16 cellular contexts compared by ENCODE assay signal in the genomic region with DNA sequence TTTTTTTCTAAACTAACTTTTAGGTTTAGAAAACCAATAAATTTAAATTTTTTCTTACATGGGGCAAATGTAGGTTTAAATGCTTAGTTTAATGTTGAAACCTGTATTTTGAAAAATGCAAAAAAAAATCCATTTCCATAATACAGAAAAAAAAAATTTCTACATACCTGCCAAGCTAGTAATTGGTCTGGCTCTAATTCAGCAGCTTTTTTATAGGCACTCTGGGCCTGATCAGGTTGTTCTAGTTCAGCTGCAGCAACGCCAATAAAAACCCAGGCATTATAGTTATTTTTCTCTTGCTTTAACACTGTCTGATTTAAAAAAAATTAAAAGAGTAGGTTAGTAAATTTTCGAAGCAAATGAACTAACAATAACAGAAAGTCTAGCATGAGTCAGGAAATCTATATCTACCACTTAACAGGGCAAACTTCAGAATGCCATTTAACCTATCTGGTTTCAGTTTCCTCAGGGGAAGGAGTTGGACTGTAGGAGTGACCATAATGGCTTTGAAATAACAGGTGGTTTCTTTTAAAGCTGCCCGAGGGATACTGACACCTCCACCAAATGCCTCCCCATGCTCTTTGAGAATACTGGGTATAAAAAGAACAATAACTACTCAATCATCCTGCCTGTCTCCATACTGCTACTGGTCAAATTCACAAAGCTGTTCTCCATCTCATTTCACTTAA. TPM values are rescaled to one million over a fixed set of nuclear protein-coding genes. Genes with fewer than 3 reads are reported as not detected.
DNase-seq lines count a peak whose midpoint lies in the region; ATAC-seq and FAIRE-seq lines count a peak whose summit lies in the region.
"Had no signal": no experiment of that assay in that cellular context is flagged by ENCODE, and none has a peak within 500 bp of the region (broad histone marks: within the 10 kb centered on the region; RNA-seq: fewer than 3 reads in every experiment).

No MANE protein-coding gene starts in this region.

- H3K4me3 Mint-ChIP-seq in T-cell = no peak overlapping the region
- H3K4me3 Mint-ChIP-seq: activated naive CD4-positive, alpha-beta T cell treated with anti-CD3 and anti-CD28 coated beads, Interleukin-2, amount 10 ng/mL, durations not matched to agents 7 days and 5 days; CD8-positive, alpha-beta T cell had no signal

- peaks cover 45% of the 10 kb centered on the region for H3K36me3 Mint-ChIP-seq in T-cell

- peak overlapping the region; percentile 0 to 53 for H3K27ac Mint-ChIP-seq in T-cell
- H3K27ac Mint-ChIP-seq: activated naive CD4-positive, alpha-beta T cell treated with anti-CD3 and anti-CD28 coated beads, Interleukin-2, amount 10 ng/mL, durations not matched to agents 7 days and 5 days; CD8-positive, alpha-beta T cell had no signal

- CTCF ChIA-PET in T-cell (lab: Charles Lee) = no interaction called here

- DNase-seq in GM18507 (ENCODE audit: extremely low spot score, insufficient read length, low read depth) = no peak
- DNase-seq in T-cell = no peak
- peak; percentile 91 for DNase-seq in left kidney (ENCODE audit: low read depth, low spot score)
- DNase-seq in stimulated activated CD4-positive, alpha-beta T cell treated with anti-CD3 and anti-CD28 coated beads, Interleukin-2, amount 100 ng/mL, for 24 hours = no peak
- DNase-seq in NCI-H2196 (lab: John Stamatoyannopoulos, UW; ENCODE audit: unreplicated experiment) = no peak
- DNase-seq: activated CD4-positive, alpha-beta T cell treated with anti-CD3 and anti-CD28 coated beads for 4 hours; activated naive CD4-positive, alpha-beta T cell treated with anti-CD3 and anti-CD28 coated beads, Interleukin-2, amount 10 ng/mL, durations not matched to agents 7 days and 5 days; CD8-positive, alpha-beta T cell; dermis blood vessel endothelial cell; NCI-H345; SIG-M5; trophoblast cell had no signal

- ATAC-seq in HG03354 (IDR thresholded peaks at IDR 0.05; ENCODE audit: poor library complexity, severe bottlenecking, unreplicated experiment) (peak; percentile 48), T-cell (replicated peaks in 1 of 4) (no peak), GM19455 (IDR thresholded peaks at IDR 0.05; ENCODE audit: unreplicated experiment) (no peak), GM18519 (IDR thresholded peaks at IDR 0.05; ENCODE audit: low FRiP score, unreplicated experiment) (no peak)
- ATAC-seq: CD8-positive, alpha-beta T cell had no signal

- H3K27me3 Mint-ChIP-seq in T-cell = no peaks in the 10 kb centered on the region
- H3K27me3 Mint-ChIP-seq: activated naive CD4-positive, alpha-beta T cell treated with anti-CD3 and anti-CD28 coated beads, Interleukin-2, amount 10 ng/mL, durations not matched to agents 7 days and 5 days had no signal

- peaks cover 6 to 26% (median 20%) of the 10 kb centered on the region in 3 donors for H3K4me1 Mint-ChIP-seq in T-cell

- H3K9me3 Mint-ChIP-seq in T-cell = no peaks in the 10 kb centered on the region
- H3K9me3 Mint-ChIP-seq: activated naive CD4-positive, alpha-beta T cell treated with anti-CD3 and anti-CD28 coated beads, Interleukin-2, amount 10 ng/mL, durations not matched to agents 7 days and 5 days; CD8-positive, alpha-beta T cell had no signal

- FAIRE-seq in GM18507 (lab: Jason Lieb, UNC) = peak; percentile 36
- FAIRE-seq: HTR-8/SVneo had no signal

- POLR2A ChIA-PET in T-cell (lab: Charles Lee) = no interaction called here

RNA-seq across cellular contexts. Expression of a gene that starts 11.6 kb away (rescaled TPM):
- 10 to 100 TPM; 62.7 to 85.6 (median 76.3) TPM for total RNA-seq in T-cell

RNA-seq across cellular contexts. Expression of a gene that starts 11.7 kb away (rescaled TPM):
- 1 to 10 TPM; 4.2 to 6.9 (median 6.2) TPM for total RNA-seq in T-cell
